In the genomic region with DNA sequence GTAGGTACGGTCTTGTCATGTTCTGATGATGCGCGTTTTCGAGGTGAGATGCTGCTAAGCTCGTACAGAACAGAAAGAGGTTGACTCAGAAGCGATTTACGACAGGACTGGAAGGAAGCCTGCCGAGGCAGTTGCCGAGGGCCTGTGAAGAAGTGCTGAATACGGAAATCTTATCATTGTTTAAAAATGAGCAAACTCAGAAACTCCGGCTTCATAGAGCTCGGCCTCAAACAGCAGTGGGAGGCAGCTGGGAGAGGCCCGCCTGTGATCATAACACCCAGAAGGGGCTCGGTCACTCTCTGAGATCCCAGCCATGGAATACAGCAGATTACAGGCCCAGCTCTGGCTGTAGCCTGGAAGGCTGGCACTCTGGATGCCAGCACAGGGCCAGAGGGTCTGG, we compare ENCODE assay signal across 34 cellular contexts.
"Had no signal": no experiment of that assay in that cellular context is flagged by ENCODE, and none has a peak within 500 bp of the region (broad histone marks: within the 10 kb centered on the region; RNA-seq: fewer than 3 reads in every experiment).

No MANE protein-coding gene starts in this region.

- H3K27me3 ChIP-seq: body of pancreas, breast epithelium, MG63, SJCRH30 had no signal

- DNase-seq: activated B cell treated with CpG ODN at 0.5 μM for 24 hours; activated CD4-positive, alpha-beta memory T cell treated with anti-CD3 and anti-CD28 coated beads, Interleukin-2, amount 10 ng/mL, durations not matched to agents 7 days and 5 days; activated CD4-positive, alpha-beta T cell treated with anti-CD3 and anti-CD28 coated beads for 4 hours; activated CD4-positive, alpha-beta T cell treated with anti-CD3 and anti-CD28 coated beads, Interleukin-2, amount 50 U/mL, for 1 hour; activated CD4-positive, CD25-positive, alpha-beta regulatory T cell treated with anti-CD3 and anti-CD28 coated beads, Interleukin-2, amount 50 U/mL, for 72 hours; activated CD8-positive, alpha-beta memory T cell treated with anti-CD3 and anti-CD28 coated beads for 24 hours; activated CD8-positive, alpha-beta memory T cell treated with anti-CD3 and anti-CD28 coated beads, Interleukin-2, amount 10 ng/mL, durations not matched to agents 7 days and 5 days; activated CD8-positive, alpha-beta memory T cell treated with anti-CD3 and anti-CD28 coated beads, Interleukin-2, amount 50 U/mL, for 48 hours; activated effector memory CD4-positive, alpha-beta T cell treated with Interleukin-2 at 50 U/mL for 16 hours; activated naive CD4-positive, alpha-beta T cell treated with anti-CD3 and anti-CD28 coated beads, Interleukin-2, amount 10 ng/mL, durations not matched to agents 7 days and 5 days; activated naive CD8-positive, alpha-beta T cell treated with anti-CD3 and anti-CD28 coated beads, Interleukin-2, amount 50 U/mL, for 24 hours; activated T-cell treated with anti-CD3 and anti-CD28 coated beads, Interleukin-2, amount 50 U/mL, for 48 hours; amniotic stem cell; body of pancreas; MG63; NCI-H1048; NCI-H1105 treated with DMSO at 0.1 percent for 48 hours; NCI-H1436; NCI-H1694; NCI-H1930; NCI-H2081 treated with DMSO at 0.1 percent for 48 hours; NCI-H345; NCI-H524 treated with DMSO at 0.1 percent for 48 hours; SHP77; SJCRH30; T-cell; T-helper 17 cell; T-helper 9 cell had no signal

- H3K4me1 ChIP-seq: body of pancreas, breast epithelium, SJCRH30 had no signal

- H3K27me3 Mint-ChIP-seq: activated naive CD8-positive, alpha-beta T cell had no signal

- H3K4me1 Mint-ChIP-seq: activated B cell treated with CpG ODN at 0.5 μM for 24 hours; activated CD4-positive, alpha-beta memory T cell treated with anti-CD3 and anti-CD28 coated beads, Interleukin-2, amount 10 ng/mL, durations not matched to agents 7 days and 5 days; activated CD8-positive, alpha-beta memory T cell treated with anti-CD3 and anti-CD28 coated beads, Interleukin-2, amount 10 ng/mL, durations not matched to agents 7 days and 5 days; activated naive CD4-positive, alpha-beta T cell treated with anti-CD3 and anti-CD28 coated beads, Interleukin-2, amount 10 ng/mL, durations not matched to agents 7 days and 5 days; activated naive CD8-positive, alpha-beta T cell treated with anti-CD3 and anti-CD28 coated beads, Interleukin-2, amount 50 U/mL, for 24 hours; T-cell; T-helper 17 cell had no signal

- H3K4me3 ChIP-seq: body of pancreas, breast epithelium, K562, MG63, SJCRH30, SK-N-MC had no signal

- H3K36me3 ChIP-seq: breast epithelium, MG63, SJCRH30 had no signal

- H3K36me3 Mint-ChIP-seq: activated CD8-positive, alpha-beta memory T cell treated with anti-CD3 and anti-CD28 coated beads, Interleukin-2, amount 10 ng/mL, durations not matched to agents 7 days and 5 days; activated naive CD4-positive, alpha-beta T cell treated with anti-CD3 and anti-CD28 coated beads, Interleukin-2, amount 10 ng/mL, durations not matched to agents 7 days and 5 days; T-cell had no signal

- H3K4me3 Mint-ChIP-seq: activated B cell treated with CpG ODN at 0.5 μM for 24 hours; activated CD4-positive, alpha-beta memory T cell treated with anti-CD3 and anti-CD28 coated beads, Interleukin-2, amount 10 ng/mL, durations not matched to agents 7 days and 5 days; activated CD8-positive, alpha-beta memory T cell treated with anti-CD3 and anti-CD28 coated beads, Interleukin-2, amount 10 ng/mL, durations not matched to agents 7 days and 5 days; activated naive CD4-positive, alpha-beta T cell treated with anti-CD3 and anti-CD28 coated beads, Interleukin-2, amount 10 ng/mL, durations not matched to agents 7 days and 5 days; activated naive CD8-positive, alpha-beta T cell; activated naive CD8-positive, alpha-beta T cell treated with anti-CD3 and anti-CD28 coated beads, Interleukin-2, amount 50 U/mL, for 24 hours; T-cell; T-helper 17 cell had no signal

- H3K27ac Mint-ChIP-seq: activated B cell treated with CpG ODN at 0.5 μM for 24 hours; activated CD4-positive, alpha-beta memory T cell treated with anti-CD3 and anti-CD28 coated beads, Interleukin-2, amount 10 ng/mL, durations not matched to agents 7 days and 5 days; activated CD8-positive, alpha-beta memory T cell treated with anti-CD3 and anti-CD28 coated beads, Interleukin-2, amount 10 ng/mL, durations not matched to agents 7 days and 5 days; activated naive CD4-positive, alpha-beta T cell treated with anti-CD3 and anti-CD28 coated beads, Interleukin-2, amount 10 ng/mL, durations not matched to agents 7 days and 5 days; activated naive CD8-positive, alpha-beta T cell; activated naive CD8-positive, alpha-beta T cell treated with anti-CD3 and anti-CD28 coated beads, Interleukin-2, amount 50 U/mL, for 24 hours; T-cell; T-helper 17 cell had no signal

- ATAC-seq: activated CD8-positive, alpha-beta memory T cell treated with anti-CD3 and anti-CD28 coated beads, Interleukin-2, amount 10 ng/mL, durations not matched to agents 7 days and 5 days; activated naive CD8-positive, alpha-beta T cell treated with anti-CD3 and anti-CD28 coated beads, Interleukin-2, amount 50 U/mL, for 24 hours; body of pancreas; K562; Panc1; T-cell; T-helper 17 cell had no signal

- H3K27ac ChIP-seq: body of pancreas, SJCRH30, SK-N-MC, VCaP had no signal

- H3K9me3 ChIP-seq: body of pancreas, breast epithelium, MG63, SJCRH30 had no signal
